ENCODE assay signal across 12 cellular contexts in the genomic region with DNA sequence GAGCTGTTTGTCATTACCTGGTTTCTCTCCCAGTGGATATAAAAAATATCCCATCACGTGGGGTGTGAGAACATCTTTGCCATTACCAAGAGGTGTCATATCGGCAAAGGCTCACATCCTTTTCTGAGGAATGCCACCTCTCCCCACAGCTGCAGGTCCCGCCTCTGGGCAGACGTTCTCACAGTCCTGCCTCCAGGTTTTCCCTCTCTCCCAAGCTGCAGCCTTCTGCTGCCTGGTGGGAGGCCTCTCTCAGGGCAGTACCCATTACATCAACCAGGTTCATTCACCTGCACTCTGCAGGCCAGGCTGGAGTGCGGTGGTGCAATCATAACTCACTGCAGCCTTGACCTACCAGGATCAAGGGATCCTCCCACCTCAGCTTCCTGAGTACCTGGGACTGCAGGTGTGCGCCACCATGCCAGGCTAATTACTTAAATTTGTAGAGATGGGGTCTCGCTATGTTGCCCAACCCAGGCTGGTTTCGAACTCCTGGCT. TPM values are rescaled to one million over a fixed set of nuclear protein-coding genes. Genes with fewer than 3 reads are reported as not detected.
DNase-seq lines count a peak whose midpoint lies in the region; ATAC-seq and TF ChIP-seq lines count a peak whose summit lies in the region.
"Had no signal": no experiment of that assay in that cellular context is flagged by ENCODE, and none has a peak within 500 bp of the region (broad histone marks: within the 10 kb centered on the region; RNA-seq: fewer than 3 reads in every experiment).

No MANE protein-coding gene starts in this region.

- H3K36me3 ChIP-seq in GM23248 (ENCODE audit: low read depth) = no peaks in the 10 kb centered on the region
- no peaks in the 10 kb centered on the region for H3K36me3 ChIP-seq in upper lobe of right lung
- H3K36me3 ChIP-seq: gastrocnemius medialis had no signal

- no peak overlapping the region for H3K4me2 ChIP-seq in GM23248 (ENCODE audit: unreplicated experiment)

- H3K79me2 ChIP-seq in GM23248 (ENCODE audit: insufficient read depth) = no peaks in the 10 kb centered on the region

- H3K27me3 ChIP-seq in GM23248 (replicated peaks; ENCODE audit: insufficient read depth) (no peaks in the 10 kb centered on the region), upper lobe of right lung (no peaks in the 10 kb centered on the region)
- H3K27me3 ChIP-seq: gastrocnemius medialis had no signal

- WGBS in GM23248 (ENCODE audit: low coverage in 1 of 2, low lambda C conversion rate in 2 of 2, missing lambda C conversion rate in 2 of 2), 2 experiments = 79 to 81% methylated on average over 8 of the region's 8 CpGs

- intact Hi-C loops in activated T-helper 1 cell treated with anti-CD3 and anti-CD28 coated beads, Interleukin-12 subunit alpha, Interleukin-12 subunit beta, Interleukin-2, Interleukin-4 antibody, amounts not matched to agents 30 ng/mL and 10 ng/mL and 1 ng/mL, durations not matched to agents 14 hours and 24 hours and 36 hours (cut with micrococcal nuclease) = loop anchor here (1.0 kb wide), 1 partner anchor 190 kb away; no protein-coding TSS in a partner anchor
- intact Hi-C loops in upper lobe of right lung (cut with DNase I) = no loop called here

- no peak overlapping the region for H3K4me3 Mint-ChIP-seq in glutamatergic neuron (ENCODE audit: unreplicated experiment)
- H3K4me3 Mint-ChIP-seq in activated T-helper 1 cell treated with anti-CD3 and anti-CD28 coated beads, Interleukin-12 subunit alpha, Interleukin-12 subunit beta, Interleukin-2, Interleukin-4 antibody, amounts not matched to agents 30 ng/mL and 10 ng/mL and 1 ng/mL, durations not matched to agents 14 hours and 24 hours and 36 hours = no peak overlapping the region
- H3K4me3 Mint-ChIP-seq: activated naive CD8-positive, alpha-beta T cell had no signal

- no peaks in the 10 kb centered on the region for H4K20me1 ChIP-seq in GM23248 (ENCODE audit: insufficient read depth)

- no peak overlapping the region for H2AFZ ChIP-seq in GM23248

- no peak for TF ChIP-seq CTCF in glutamatergic neuron (IDR thresholded peaks at IDR 0.05; ENCODE audit: partially characterized antibody, unreplicated experiment)
- no peak for TF ChIP-seq CTCF in upper lobe of right lung (IDR thresholded peaks at IDR 0.05)

- in situ Hi-C loops in GM23248 (cut with MboI) = no loop called here

- DNase-seq in A172 (ENCODE audit: low spot score) (peak; percentile 33), GM23248 (no peak), RPMI7951 (ENCODE audit: low read depth) (peak; percentile 51), iPS DF 4.7 (ENCODE audit: extremely low read depth, low spot score) (peak; percentile 41), glutamatergic neuron (no peak), NCI-H774 (lab: John Stamatoyannopoulos, UW) (no peak), upper lobe of right lung (no peak)
- DNase-seq in activated T-helper 1 cell treated with anti-CD3 and anti-CD28 coated beads, Interleukin-12 subunit alpha, Interleukin-12 subunit beta, Interleukin-2, Interleukin-4 antibody, amounts not matched to agents 30 ng/mL and 10 ng/mL and 1 ng/mL, durations not matched to agents 14 hours and 24 hours and 36 hours (ENCODE audit: low spot score) = no peak
- DNase-seq: gastrocnemius medialis, NCI-H510A treated with DMSO at 0.1 percent for 48 hours had no signal

- H3F3A ChIP-seq in GM23248 (ENCODE audit: insufficient read depth) = peaks cover 31% of the 10 kb centered on the region

- no peaks in the 10 kb centered on the region for H3K4me1 Mint-ChIP-seq in glutamatergic neuron (ENCODE audit: low read depth, unreplicated experiment)
- peaks cover 46% of the 10 kb centered on the region for H3K4me1 Mint-ChIP-seq in activated T-helper 1 cell treated with anti-CD3 and anti-CD28 coated beads, Interleukin-12 subunit alpha, Interleukin-12 subunit beta, Interleukin-2, Interleukin-4 antibody, amounts not matched to agents 30 ng/mL and 10 ng/mL and 1 ng/mL, durations not matched to agents 14 hours and 24 hours and 36 hours (ENCODE audit: low read depth)

- H3K27me3 Mint-ChIP-seq in glutamatergic neuron (ENCODE audit: unreplicated experiment) = peaks cover 5% of the 10 kb centered on the region
- peaks cover 2% of the 10 kb centered on the region for H3K27me3 Mint-ChIP-seq in activated T-helper 1 cell treated with anti-CD3 and anti-CD28 coated beads, Interleukin-12 subunit alpha, Interleukin-12 subunit beta, Interleukin-2, Interleukin-4 antibody, amounts not matched to agents 30 ng/mL and 10 ng/mL and 1 ng/mL, durations not matched to agents 14 hours and 24 hours and 36 hours (ENCODE audit: insufficient read depth)
- H3K27me3 Mint-ChIP-seq: activated naive CD8-positive, alpha-beta T cell had no signal

- H3K9me3 ChIP-seq in GM23248 (ENCODE audit: low read depth) (no peaks in the 10 kb centered on the region), upper lobe of right lung (no peaks in the 10 kb centered on the region)
- H3K9me3 ChIP-seq: gastrocnemius medialis had no signal

- H3K4me3 ChIP-seq in GM23248 (no peak overlapping the region), upper lobe of right lung (no peak overlapping the region)
- H3K4me3 ChIP-seq: gastrocnemius medialis had no signal

- no peak overlapping the region for H3K9ac ChIP-seq in GM23248

- H3K9me3 Mint-ChIP-seq in glutamatergic neuron (ENCODE audit: unreplicated experiment) = peaks cover 6% of the 10 kb centered on the region
- peaks cover 15% of the 10 kb centered on the region for H3K9me3 Mint-ChIP-seq in activated T-helper 1 cell treated with anti-CD3 and anti-CD28 coated beads, Interleukin-12 subunit alpha, Interleukin-12 subunit beta, Interleukin-2, Interleukin-4 antibody, amounts not matched to agents 30 ng/mL and 10 ng/mL and 1 ng/mL, durations not matched to agents 14 hours and 24 hours and 36 hours

- H3K36me3 Mint-ChIP-seq in glutamatergic neuron (ENCODE audit: unreplicated experiment) = peaks cover 6% of the 10 kb centered on the region
- peaks cover 27% of the 10 kb centered on the region for H3K36me3 Mint-ChIP-seq in activated T-helper 1 cell treated with anti-CD3 and anti-CD28 coated beads, Interleukin-12 subunit alpha, Interleukin-12 subunit beta, Interleukin-2, Interleukin-4 antibody, amounts not matched to agents 30 ng/mL and 10 ng/mL and 1 ng/mL, durations not matched to agents 14 hours and 24 hours and 36 hours (ENCODE audit: low read depth)
- H3K36me3 Mint-ChIP-seq: activated naive CD8-positive, alpha-beta T cell had no signal

- H3K4me1 ChIP-seq in GM23248 (ENCODE audit: insufficient read depth) (peaks cover 38% of the 10 kb centered on the region), upper lobe of right lung (peaks cover 22% of the 10 kb centered on the region)
- H3K4me1 ChIP-seq: gastrocnemius medialis had no signal

- no peaks in the 10 kb centered on the region for H3K9me2 ChIP-seq in GM23248 (ENCODE audit: insufficient read depth)

- H3K27ac Mint-ChIP-seq in glutamatergic neuron (ENCODE audit: unreplicated experiment) = no peak overlapping the region
- H3K27ac Mint-ChIP-seq in activated T-helper 1 cell treated with anti-CD3 and anti-CD28 coated beads, Interleukin-12 subunit alpha, Interleukin-12 subunit beta, Interleukin-2, Interleukin-4 antibody, amounts not matched to agents 30 ng/mL and 10 ng/mL and 1 ng/mL, durations not matched to agents 14 hours and 24 hours and 36 hours = no peak overlapping the region
- H3K27ac Mint-ChIP-seq: progenitor cell of endocrine pancreas had no signal

- peak overlapping the region; percentile 78 for H3K27ac ChIP-seq in GM23248
- no peak overlapping the region for H3K27ac ChIP-seq in upper lobe of right lung
- H3K27ac ChIP-seq: gastrocnemius medialis had no signal

- ATAC-seq in upper lobe of right lung = no peak
- ATAC-seq: gastrocnemius medialis had no signal

RNA-seq across cellular contexts. Expression of gene TMEM119, which starts 15.0 kb away (rescaled TPM):
- total RNA-seq in A172 (2014; rRNA removed; shearing (Covaris generic)) = not detected in 2 replicates
- total RNA-seq in GM23248 (2014; rRNA removed; shearing (Covaris generic)) = 58.6 and 93.2 TPM in 2 replicates
- polyA plus RNA-seq in GM23248 (2016; fragmentation: Nextera tagmentation; extraction: Ambion mirVana) = 55.5 and 58.1 TPM in 2 replicates
- 173 and 232 TPM in 2 replicates for total RNA-seq in RPMI7951 (2014; rRNA removed; shearing (Covaris generic))
- 0.15 TPM for total RNA-seq in glutamatergic neuron (ENCODE audit: unreplicated experiment)
- total RNA-seq in activated T-helper 1 cell treated with anti-CD3 and anti-CD28 coated beads, Interleukin-12 subunit alpha, Interleukin-12 subunit beta, Interleukin-2, Interleukin-4 antibody, amounts not matched to agents 30 ng/mL and 10 ng/mL and 1 ng/mL, durations not matched to agents 14 hours and 24 hours and 36 hours = 0.12 TPM in 1 of 2 replicates, not detected in the other
- total RNA-seq in upper lobe of right lung = 43.8 TPM
- total RNA-seq: progenitor cell of endocrine pancreas had no signal

RNA-seq across cellular contexts. Expression of gene SELPLG, which starts 20.9 kb away (rescaled TPM):
- 1.2 and 2.4 TPM in 2 replicates for total RNA-seq in A172 (2014; rRNA removed; shearing (Covaris generic))
- total RNA-seq in GM23248 (2014; rRNA removed; shearing (Covaris generic)) = 4.4 and 6.1 TPM in 2 replicates
- 6.2 and 6.7 TPM in 2 replicates for polyA plus RNA-seq in GM23248 (2016; fragmentation: Nextera tagmentation; extraction: Ambion mirVana)
- total RNA-seq in RPMI7951 (2014; rRNA removed; shearing (Covaris generic)) = 0.88 and 1.7 TPM in 2 replicates
- total RNA-seq in glutamatergic neuron (ENCODE audit: unreplicated experiment) (0.34 TPM), upper lobe of right lung (31.9 TPM)
- total RNA-seq in activated T-helper 1 cell treated with anti-CD3 and anti-CD28 coated beads, Interleukin-12 subunit alpha, Interleukin-12 subunit beta, Interleukin-2, Interleukin-4 antibody, amounts not matched to agents 30 ng/mL and 10 ng/mL and 1 ng/mL, durations not matched to agents 14 hours and 24 hours and 36 hours = 51.9 and 53.5 TPM in 2 replicates
- total RNA-seq: progenitor cell of endocrine pancreas had no signal

RNA-seq across cellular contexts. Expression of gene ISCU, which starts 50.4 kb away (rescaled TPM):
- 112 and 137 TPM in 2 replicates for total RNA-seq in A172 (2014; rRNA removed; shearing (Covaris generic))
- 145 and 159 TPM in 2 replicates for total RNA-seq in GM23248 (2014; rRNA removed; shearing (Covaris generic))
- 237 and 240 TPM in 2 replicates for polyA plus RNA-seq in GM23248 (2016; fragmentation: Nextera tagmentation; extraction: Ambion mirVana)
- total RNA-seq in RPMI7951 (2014; rRNA removed; shearing (Covaris generic)) = 120 and 127 TPM in 2 replicates
- 48.4 TPM for total RNA-seq in glutamatergic neuron (ENCODE audit: unreplicated experiment)
- 73.8 and 74.9 TPM in 2 replicates for total RNA-seq in activated T-helper 1 cell treated with anti-CD3 and anti-CD28 coated beads, Interleukin-12 subunit alpha, Interleukin-12 subunit beta, Interleukin-2, Interleukin-4 antibody, amounts not matched to agents 30 ng/mL and 10 ng/mL and 1 ng/mL, durations not matched to agents 14 hours and 24 hours and 36 hours
- 138 TPM for total RNA-seq in upper lobe of right lung

RNA-seq across cellular contexts. Expression of gene SART3, which starts 51.9 kb away (rescaled TPM):
- 65.9 and 86.6 TPM in 2 replicates for total RNA-seq in A172 (2014; rRNA removed; shearing (Covaris generic))
- total RNA-seq in GM23248 (2014; rRNA removed; shearing (Covaris generic)) = 29.7 and 34.0 TPM in 2 replicates
- polyA plus RNA-seq in GM23248 (2016; fragmentation: Nextera tagmentation; extraction: Ambion mirVana) = 20.5 and 20.8 TPM in 2 replicates
- total RNA-seq in RPMI7951 (2014; rRNA removed; shearing (Covaris generic)) = 32.5 and 37.6 TPM in 2 replicates
- total RNA-seq in glutamatergic neuron (ENCODE audit: unreplicated experiment) (72.6 TPM), upper lobe of right lung (44.8 TPM)
- 83.3 and 96.4 TPM in 2 replicates for total RNA-seq in activated T-helper 1 cell treated with anti-CD3 and anti-CD28 coated beads, Interleukin-12 subunit alpha, Interleukin-12 subunit beta, Interleukin-2, Interleukin-4 antibody, amounts not matched to agents 30 ng/mL and 10 ng/mL and 1 ng/mL, durations not matched to agents 14 hours and 24 hours and 36 hours

Comparison
In these comparisons a context has a peak if more than half of its experiments do, and no peak if none do; other contexts are left out.
1. DNase-seq: peak in A172 (single experiment), RPMI7951 (single experiment) and iPS DF 4.7 (single experiment); none in GM23248 (single experiment), glutamatergic neuron (single experiment), NCI-H774 (single experiment), activated T-helper 1 cell treated with anti-CD3 and anti-CD28 coated beads, Interleukin-12 subunit alpha, Interleukin-12 subunit beta, Interleukin-2, Interleukin-4 antibody, amounts not matched to agents 30 ng/mL and 10 ng/mL and 1 ng/mL, durations not matched to agents 14 hours and 24 hours and 36 hours (single experiment) and upper lobe of right lung (single experiment).
2. RNA of gene TMEM119, which starts 15.0 kb away (total RNA-seq): 173 to 232 TPM in RPMI7951, 58.6 to 93.2 TPM in GM23248 and 43.8 TPM in upper lobe of right lung (single experiment); 0.15 TPM in glutamatergic neuron (single experiment), 0.12 TPM in activated T-helper 1 cell treated with anti-CD3 and anti-CD28 coated beads, Interleukin-12 subunit alpha, Interleukin-12 subunit beta, Interleukin-2, Interleukin-4 antibody, amounts not matched to agents 30 ng/mL and 10 ng/mL and 1 ng/mL, durations not matched to agents 14 hours and 24 hours and 36 hours and not detected in A172; every median in the first group is over 10 times any median in the second.